8 cellular contexts compared by ENCODE assay signal in the genomic region with DNA sequence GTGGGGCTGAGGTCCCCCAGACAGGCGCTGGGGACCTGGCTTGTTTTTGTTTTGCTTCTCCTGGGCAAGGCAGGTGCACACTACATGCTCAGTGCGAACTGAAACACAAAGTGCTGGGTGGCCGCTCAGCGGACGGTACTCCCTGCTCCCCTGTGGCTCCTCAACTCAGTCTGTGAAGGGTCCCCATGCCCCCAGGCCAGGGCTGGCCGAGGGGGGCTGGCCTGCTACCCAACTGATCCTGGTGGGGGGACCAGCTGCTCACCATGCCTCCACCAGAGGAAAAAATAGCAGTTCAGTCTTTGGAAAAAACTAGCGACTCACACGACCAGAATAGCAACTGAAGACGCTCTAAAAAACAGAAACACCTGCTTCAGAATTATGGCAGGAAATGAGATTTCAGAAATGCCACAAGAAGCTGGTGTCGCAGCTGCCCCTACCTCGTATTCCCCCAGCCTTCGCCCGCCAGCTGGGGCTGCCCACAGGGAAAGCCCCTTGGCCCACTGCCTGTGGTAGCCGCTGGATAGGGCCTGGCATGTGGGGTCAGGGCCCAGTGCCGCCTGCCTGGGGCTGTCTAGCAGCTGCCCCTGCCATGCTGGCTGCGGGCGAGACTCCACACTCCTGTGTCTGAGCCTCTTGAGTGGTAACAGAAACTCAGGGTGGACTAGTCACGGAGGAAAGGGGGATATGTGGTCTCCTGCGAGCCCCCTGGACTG. TPM values are rescaled to one million over a fixed set of nuclear protein-coding genes. Genes with fewer than 3 reads are reported as not detected.
DNase-seq lines count a peak whose midpoint lies in the region; ATAC-seq, FAIRE-seq and TF ChIP-seq lines count a peak whose summit lies in the region.

No MANE protein-coding gene starts in this region.

- peak; percentile 54 for DNase-seq in GM19239 (ENCODE audit: insufficient read length, low spot score)
- DNase-seq in activated CD4-positive, alpha-beta T cell treated with anti-CD3 and anti-CD28 coated beads, Interleukin-2, amount 50 U/mL, for 48 hours, result peak; percentile 53 to 61
- DNase-seq in frontal cortex (ENCODE audit: low spot score in 2 of 2), result no peak
- no peak for DNase-seq in NCI-H1694 treated with DMSO at 0.1 percent for 48 hours (lab: John Stamatoyannopoulos, UW)
- DNase-seq in G401 (ENCODE audit: low spot score), result no peak
- DNase-seq in PC-3, result no peak

- no peaks in the 10 kb centered on the region for H3K9me2 ChIP-seq in PC-3 (replicated peaks; ENCODE audit: low read length)

- no peak overlapping the region for H3K9ac ChIP-seq in PC-3 (ENCODE audit: low read length)

- H2AFZ ChIP-seq in PC-3 (ENCODE audit: low read length), result no peak overlapping the region

- H3K4me3 ChIP-seq in PC-3 (ENCODE audit: low read length), result no peak overlapping the region

- no peak overlapping the region for H3K4me2 ChIP-seq in PC-3 (ENCODE audit: low read length)

- H3K9me3 Mint-ChIP-seq in nephron, result peaks cover 3% of the 10 kb centered on the region

- no peaks in the 10 kb centered on the region for H3K4me1 ChIP-seq in PC-3 (ENCODE audit: insufficient read depth, low read length)

- POLR2A ChIA-PET in PC-3 (lab: Charles Lee; ENCODE audit: unreplicated experiment), result no interaction called here

- no peak for TF ChIP-seq CTCF in nephron (IDR thresholded peaks at IDR 0.05; ENCODE audit: unreplicated experiment in 3 of 3)
- TF ChIP-seq CTCF in PC-3 (conservative IDR thresholded peaks at IDR 0.05; ENCODE audit: low read depth, low read length), result no peak

- no peaks in the 10 kb centered on the region for H4K20me1 ChIP-seq in PC-3 (ENCODE audit: low read length)

- H3K27ac Mint-ChIP-seq in nephron, result peak overlapping the region; percentile 65 to 73 (median 66)

- peaks cover 16% of the 10 kb centered on the region for H3K4me1 Mint-ChIP-seq in nephron

- peaks cover 7% of the 10 kb centered on the region for H3K36me3 Mint-ChIP-seq in nephron (ENCODE audit: low read depth)

- H3K79me2 ChIP-seq in PC-3 (ENCODE audit: low read length), result no peaks in the 10 kb centered on the region

- no peak overlapping the region for H3K4me3 Mint-ChIP-seq in nephron

- peak; percentile 95 for FAIRE-seq in GM19239 (lab: Jason Lieb, UNC)
- no peak for FAIRE-seq in frontal cortex (lab: Jason Lieb, UNC)

- CTCF ChIA-PET in PC-3 (lab: Charles Lee), result no interaction called here

- H3K36me3 ChIP-seq in PC-3 (ENCODE audit: low read depth, low read length), result no peaks in the 10 kb centered on the region

- BruUV-seq in PC-3 (replicated peaks; lab: Mats Ljungman, UMichigan), result no TSS peak

- H3K27me3 ChIP-seq in PC-3 (ENCODE audit: low read length), result no peaks in the 10 kb centered on the region

- intact Hi-C loops in PC-3 (cut with micrococcal nuclease), result no loop called here

- in situ Hi-C loops in G401 (cut with HindIII; ENCODE audit: low sequenced_read_pairs), result no loop called here

- no peaks in the 10 kb centered on the region for H3K9me3 ChIP-seq in PC-3 (ENCODE audit: low read length)

- ATAC-seq in HG03103 (IDR thresholded peaks at IDR 0.05; ENCODE audit: low read depth, unreplicated experiment), result peak; percentile 61
- ATAC-seq in PC-3, result no peak

- H3K27me3 Mint-ChIP-seq in nephron (ENCODE audit: low read depth), result no peaks in the 10 kb centered on the region

- no peaks in the 10 kb centered on the region for H3F3A ChIP-seq in PC-3 (ENCODE audit: low read length, unreplicated experiment)

- H3K27ac ChIP-seq in PC-3 (ENCODE audit: low read length), result no peak overlapping the region

RNA-seq across cellular contexts. Expression of a gene that starts 43.7 kb away (rescaled TPM):
- total RNA-seq in frontal cortex (97.4 TPM), PC-3 (2014; rRNA removed) (13.2 and 15.8 TPM in 2 replicates)
- total RNA-seq in G401 (2014; rRNA removed; shearing (Covaris generic)), result 42.5 and 51.1 TPM in 2 replicates

Comparison
In these comparisons a context has a peak if more than half of its experiments do, and no peak if none do; other contexts are left out.
1. DNase-seq: peak in GM19239 (single experiment) and activated CD4-positive, alpha-beta T cell treated with anti-CD3 and anti-CD28 coated beads, Interleukin-2, amount 50 U/mL, for 48 hours (2 of 2); none in frontal cortex (0 of 2), NCI-H1694 treated with DMSO at 0.1 percent for 48 hours (single experiment), G401 (single experiment) and PC-3 (single experiment).